3 cellular contexts compared by ENCODE assay signal in the genomic region with DNA sequence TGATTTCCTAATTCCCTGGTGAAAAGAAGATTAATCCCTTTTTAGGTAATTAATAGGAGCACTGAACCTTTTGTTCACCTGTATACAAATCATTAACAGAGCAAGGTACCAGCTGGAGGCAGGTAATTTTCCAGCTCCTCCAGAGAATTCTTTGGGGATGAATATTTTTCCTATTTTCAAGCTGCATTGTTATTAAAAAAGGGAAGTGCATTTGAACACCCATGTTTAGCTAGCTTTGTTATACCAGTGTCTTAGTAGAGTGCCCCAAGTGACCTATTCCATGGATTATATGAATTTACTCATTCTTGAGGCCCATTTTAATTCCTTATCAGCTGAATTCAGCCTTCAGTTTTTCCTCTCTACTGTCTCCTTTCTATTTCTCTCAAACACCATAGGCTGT.
A peak's percentile ranks its signal among the peaks of the same experiment; 100 is the strongest.
TF ChIP-seq lines count a peak whose summit lies in the region.

No MANE protein-coding gene starts in this region.

TF ChIP-seq in GM12891, 5 proteins besides CTCF, POLR2A, EP300 and RAD21:
- TF ChIP-seq PAX5 (IDR thresholded peaks at IDR 0.05; ENCODE audit: insufficient read depth, low read length, severe bottlenecking), result no peak
- no peak for TF ChIP-seq POLR2AphosphoS5 (IDR thresholded peaks at IDR 0.05; ENCODE audit: low read depth, low read length)
- TF ChIP-seq SPI1 (IDR thresholded peaks at IDR 0.05; ENCODE audit: low read depth, low read length), result 0 out of 2 replicates have a peak, but pooled peaks have one; percentile 1
- TF ChIP-seq TAF1 (IDR thresholded peaks at IDR 0.05; ENCODE audit: low read depth, low read length), result no peak
- TF ChIP-seq POU2F2 (IDR thresholded peaks at IDR 0.05; ENCODE audit: low read depth, low read length), result no peak

TF ChIP-seq in K562, 482 proteins besides CTCF, POLR2A, EP300 and RAD21:
- TF ChIP-seq SPI1 (IDR thresholded peaks at IDR 0.05; ENCODE audit: borderline replicate concordance, low read depth, low read length) (peak; percentile 67; the same call in 1 of the 2 replicates), SIN3B (IDR thresholded peaks at IDR 0.05; ENCODE audit: low read depth) (no peak)

TF ChIP-seq in endothelial cell of umbilical vein, 7 proteins besides CTCF, POLR2A, EP300 and RAD21 (continued from another document):
- TF ChIP-seq POLR2AphosphoS5 (IDR thresholded peaks at IDR 0.05; ENCODE audit: insufficient read depth, low read depth, low read length), result no peak
- TF ChIP-seq JUN (IDR thresholded peaks at IDR 0.05; ENCODE audit: borderline replicate concordance, insufficient read depth, insufficient read length, low read depth), result no peak
- TF ChIP-seq, protein P1, sequence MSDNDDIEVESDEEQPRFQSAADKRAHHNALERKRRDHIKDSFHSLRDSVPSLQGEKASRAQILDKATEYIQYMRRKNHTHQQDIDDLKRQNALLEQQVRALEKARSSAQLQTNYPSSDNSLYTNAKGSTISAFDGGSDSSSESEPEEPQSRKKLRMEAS (IDR thresholded peaks at IDR 0.05; ENCODE audit: insufficient read depth, insufficient read length), result no peak
- TF ChIP-seq GATA2 (IDR thresholded peaks at IDR 0.05; ENCODE audit: insufficient read depth, insufficient read length, low read depth, low read length), result no peak
- no peak for TF ChIP-seq MYC (IDR thresholded peaks at IDR 0.05; ENCODE audit: low read depth, low read length)
- TF ChIP-seq EZH2 (IDR thresholded peaks at IDR 0.05; ENCODE audit: borderline replicate concordance, low read depth, low read length, severe bottlenecking), result no peak
TF ChIP-seq in endothelial cell of umbilical vein: peak in this region for 0.
